ENCODE assay signal across 2 cellular contexts in the genomic region with DNA sequence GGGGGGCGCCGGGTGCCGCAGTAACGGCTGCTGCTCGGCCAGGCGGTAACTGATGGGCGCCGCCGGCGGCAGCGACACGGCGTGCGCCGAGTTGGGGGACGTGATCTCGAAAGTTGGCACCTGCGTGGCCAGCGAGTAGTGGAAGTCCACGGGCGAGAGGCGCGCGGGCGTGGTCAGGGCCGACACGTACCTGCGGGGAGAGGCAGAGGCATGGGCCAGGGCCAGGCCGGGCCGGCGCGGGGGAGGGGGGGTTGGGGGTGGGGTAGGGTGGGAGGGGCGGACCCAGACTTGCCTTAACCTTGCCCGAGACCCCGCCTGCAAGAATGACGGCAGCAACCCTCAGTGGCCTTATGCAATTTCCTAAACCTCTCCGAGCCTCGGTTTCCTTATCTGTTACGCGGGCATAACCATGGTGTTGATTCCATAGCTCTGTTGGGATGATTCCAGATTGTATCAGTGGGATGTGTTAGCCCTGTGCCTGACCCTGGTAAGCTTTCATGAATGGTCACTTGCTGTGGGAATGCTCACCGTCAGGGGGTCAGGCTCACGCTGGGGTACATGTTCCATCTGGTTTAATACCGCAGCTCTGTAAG.
TF ChIP-seq lines count a peak whose summit lies in the region.

No MANE protein-coding gene starts in this region.

TF ChIP-seq in GM23338, 12 proteins besides CTCF, POLR2A, EP300 and RAD21 (continues in another document):
- TF ChIP-seq EZH2phosphoT487 (IDR thresholded peaks at IDR 0.05; ENCODE audit: unreplicated experiment) = no peak
- TF ChIP-seq, protein P1, sequence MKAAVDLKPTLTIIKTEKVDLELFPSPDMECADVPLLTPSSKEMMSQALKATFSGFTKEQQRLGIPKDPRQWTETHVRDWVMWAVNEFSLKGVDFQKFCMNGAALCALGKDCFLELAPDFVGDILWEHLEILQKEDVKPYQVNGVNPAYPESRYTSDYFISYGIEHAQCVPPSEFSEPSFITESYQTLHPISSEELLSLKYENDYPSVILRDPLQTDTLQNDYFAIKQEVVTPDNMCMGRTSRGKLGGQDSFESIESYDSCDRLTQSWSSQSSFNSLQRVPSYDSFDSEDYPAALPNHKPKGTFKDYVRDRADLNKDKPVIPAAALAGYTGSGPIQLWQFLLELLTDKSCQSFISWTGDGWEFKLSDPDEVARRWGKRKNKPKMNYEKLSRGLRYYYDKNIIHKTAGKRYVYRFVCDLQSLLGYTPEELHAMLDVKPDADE (IDR thresholded peaks at IDR 0.05) = no peak
- no peak for TF ChIP-seq EZH2 (IDR thresholded peaks at IDR 0.05; ENCODE audit: low read depth, unreplicated experiment)
- no peak for TF ChIP-seq ZNF114 (CRISPR knock-in tag; IDR thresholded peaks at IDR 0.05)
- no peak for TF ChIP-seq ZNF331 (CRISPR knock-in tag; IDR thresholded peaks at IDR 0.05; ENCODE audit: low read depth)
- TF ChIP-seq, protein P2, sequence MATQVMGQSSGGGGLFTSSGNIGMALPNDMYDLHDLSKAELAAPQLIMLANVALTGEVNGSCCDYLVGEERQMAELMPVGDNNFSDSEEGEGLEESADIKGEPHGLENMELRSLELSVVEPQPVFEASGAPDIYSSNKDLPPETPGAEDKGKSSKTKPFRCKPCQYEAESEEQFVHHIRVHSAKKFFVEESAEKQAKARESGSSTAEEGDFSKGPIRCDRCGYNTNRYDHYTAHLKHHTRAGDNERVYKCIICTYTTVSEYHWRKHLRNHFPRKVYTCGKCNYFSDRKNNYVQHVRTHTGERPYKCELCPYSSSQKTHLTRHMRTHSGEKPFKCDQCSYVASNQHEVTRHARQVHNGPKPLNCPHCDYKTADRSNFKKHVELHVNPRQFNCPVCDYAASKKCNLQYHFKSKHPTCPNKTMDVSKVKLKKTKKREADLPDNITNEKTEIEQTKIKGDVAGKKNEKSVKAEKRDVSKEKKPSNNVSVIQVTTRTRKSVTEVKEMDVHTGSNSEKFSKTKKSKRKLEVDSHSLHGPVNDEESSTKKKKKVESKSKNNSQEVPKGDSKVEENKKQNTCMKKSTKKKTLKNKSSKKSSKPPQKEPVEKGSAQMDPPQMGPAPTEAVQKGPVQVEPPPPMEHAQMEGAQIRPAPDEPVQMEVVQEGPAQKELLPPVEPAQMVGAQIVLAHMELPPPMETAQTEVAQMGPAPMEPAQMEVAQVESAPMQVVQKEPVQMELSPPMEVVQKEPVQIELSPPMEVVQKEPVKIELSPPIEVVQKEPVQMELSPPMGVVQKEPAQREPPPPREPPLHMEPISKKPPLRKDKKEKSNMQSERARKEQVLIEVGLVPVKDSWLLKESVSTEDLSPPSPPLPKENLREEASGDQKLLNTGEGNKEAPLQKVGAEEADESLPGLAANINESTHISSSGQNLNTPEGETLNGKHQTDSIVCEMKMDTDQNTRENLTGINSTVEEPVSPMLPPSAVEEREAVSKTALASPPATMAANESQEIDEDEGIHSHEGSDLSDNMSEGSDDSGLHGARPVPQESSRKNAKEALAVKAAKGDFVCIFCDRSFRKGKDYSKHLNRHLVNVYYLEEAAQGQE (IDR thresholded peaks at IDR 0.05; ENCODE audit: unreplicated experiment) = no peak
- TF ChIP-seq POLR2AphosphoS5 (IDR thresholded peaks at IDR 0.05; ENCODE audit: low read depth) = no peak
- no peak for TF ChIP-seq CREB1 (CRISPR knock-in tag; IDR thresholded peaks at IDR 0.05; ENCODE audit: low read depth)
- TF ChIP-seq, protein P3, sequence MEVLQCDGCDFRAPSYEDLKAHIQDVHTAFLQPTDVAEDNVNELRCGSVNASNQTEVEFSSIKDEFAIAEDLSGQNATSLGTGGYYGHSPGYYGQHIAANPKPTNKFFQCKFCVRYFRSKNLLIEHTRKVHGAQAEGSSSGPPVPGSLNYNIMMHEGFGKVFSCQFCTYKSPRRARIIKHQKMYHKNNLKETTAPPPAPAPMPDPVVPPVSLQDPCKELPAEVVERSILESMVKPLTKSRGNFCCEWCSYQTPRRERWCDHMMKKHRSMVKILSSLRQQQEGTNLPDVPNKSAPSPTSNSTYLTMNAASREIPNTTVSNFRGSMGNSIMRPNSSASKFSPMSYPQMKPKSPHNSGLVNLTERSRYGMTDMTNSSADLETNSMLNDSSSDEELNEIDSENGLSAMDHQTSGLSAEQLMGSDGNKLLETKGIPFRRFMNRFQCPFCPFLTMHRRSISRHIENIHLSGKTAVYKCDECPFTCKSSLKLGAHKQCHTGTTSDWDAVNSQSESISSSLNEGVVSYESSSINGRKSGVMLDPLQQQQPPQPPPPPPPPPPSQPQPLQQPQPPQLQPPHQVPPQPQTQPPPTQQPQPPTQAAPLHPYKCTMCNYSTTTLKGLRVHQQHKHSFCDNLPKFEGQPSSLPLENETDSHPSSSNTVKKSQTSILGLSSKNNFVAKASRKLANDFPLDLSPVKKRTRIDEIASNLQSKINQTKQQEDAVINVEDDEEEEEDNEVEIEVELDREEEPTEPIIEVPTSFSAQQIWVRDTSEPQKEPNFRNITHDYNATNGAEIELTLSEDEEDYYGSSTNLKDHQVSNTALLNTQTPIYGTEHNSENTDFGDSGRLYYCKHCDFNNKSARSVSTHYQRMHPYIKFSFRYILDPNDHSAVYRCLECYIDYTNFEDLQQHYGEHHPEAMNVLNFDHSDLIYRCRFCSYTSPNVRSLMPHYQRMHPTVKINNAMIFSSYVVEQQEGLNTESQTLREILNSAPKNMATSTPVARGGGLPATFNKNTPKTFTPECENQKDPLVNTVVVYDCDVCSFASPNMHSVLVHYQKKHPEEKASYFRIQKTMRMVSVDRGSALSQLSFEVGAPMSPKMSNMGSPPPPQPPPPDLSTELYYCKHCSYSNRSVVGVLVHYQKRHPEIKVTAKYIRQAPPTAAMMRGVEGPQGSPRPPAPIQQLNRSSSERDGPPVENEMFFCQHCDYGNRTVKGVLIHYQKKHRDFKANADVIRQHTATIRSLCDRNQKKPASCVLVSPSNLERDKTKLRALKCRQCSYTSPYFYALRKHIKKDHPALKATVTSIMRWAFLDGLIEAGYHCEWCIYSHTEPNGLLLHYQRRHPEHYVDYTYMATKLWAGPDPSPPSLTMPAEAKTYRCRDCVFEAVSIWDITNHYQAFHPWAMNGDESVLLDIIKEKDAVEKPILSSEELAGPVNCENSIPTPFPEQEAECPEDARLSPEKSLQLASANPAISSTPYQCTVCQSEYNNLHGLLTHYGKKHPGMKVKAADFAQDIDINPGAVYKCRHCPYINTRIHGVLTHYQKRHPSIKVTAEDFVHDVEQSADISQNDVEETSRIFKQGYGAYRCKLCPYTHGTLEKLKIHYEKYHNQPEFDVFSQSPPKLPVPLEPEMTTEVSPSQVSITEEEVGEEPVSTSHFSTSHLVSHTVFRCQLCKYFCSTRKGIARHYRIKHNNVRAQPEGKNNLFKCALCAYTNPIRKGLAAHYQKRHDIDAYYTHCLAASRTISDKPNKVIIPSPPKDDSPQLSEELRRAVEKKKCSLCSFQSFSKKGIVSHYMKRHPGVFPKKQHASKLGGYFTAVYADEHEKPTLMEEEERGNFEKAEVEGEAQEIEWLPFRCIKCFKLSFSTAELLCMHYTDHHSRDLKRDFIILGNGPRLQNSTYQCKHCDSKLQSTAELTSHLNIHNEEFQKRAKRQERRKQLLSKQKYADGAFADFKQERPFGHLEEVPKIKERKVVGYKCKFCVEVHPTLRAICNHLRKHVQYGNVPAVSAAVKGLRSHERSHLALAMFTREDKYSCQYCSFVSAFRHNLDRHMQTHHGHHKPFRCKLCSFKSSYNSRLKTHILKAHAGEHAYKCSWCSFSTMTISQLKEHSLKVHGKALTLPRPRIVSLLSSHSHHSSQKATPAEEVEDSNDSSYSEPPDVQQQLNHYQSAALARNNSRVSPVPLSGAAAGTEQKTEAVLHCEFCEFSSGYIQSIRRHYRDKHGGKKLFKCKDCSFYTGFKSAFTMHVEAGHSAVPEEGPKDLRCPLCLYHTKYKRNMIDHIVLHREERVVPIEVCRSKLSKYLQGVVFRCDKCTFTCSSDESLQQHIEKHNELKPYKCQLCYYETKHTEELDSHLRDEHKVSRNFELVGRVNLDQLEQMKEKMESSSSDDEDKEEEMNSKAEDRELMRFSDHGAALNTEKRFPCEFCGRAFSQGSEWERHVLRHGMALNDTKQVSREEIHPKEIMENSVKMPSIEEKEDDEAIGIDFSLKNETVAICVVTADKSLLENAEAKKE (CRISPR knock-in tag; IDR thresholded peaks at IDR 0.05) = no peak

TF ChIP-seq in H1, 55 proteins besides CTCF, POLR2A, EP300 and RAD21:
- no peak for TF ChIP-seq POLR2AphosphoS5 (IDR thresholded peaks at IDR 0.05; ENCODE audit: low read depth, low read length)
- TF ChIP-seq ASH2L (IDR thresholded peaks at IDR 0.05; ENCODE audit: low read length) = peak; percentile 34
- TF ChIP-seq, protein P4, sequence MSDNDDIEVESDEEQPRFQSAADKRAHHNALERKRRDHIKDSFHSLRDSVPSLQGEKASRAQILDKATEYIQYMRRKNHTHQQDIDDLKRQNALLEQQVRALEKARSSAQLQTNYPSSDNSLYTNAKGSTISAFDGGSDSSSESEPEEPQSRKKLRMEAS (IDR thresholded peaks at IDR 0.05) = peak; percentile 18; the same call in 1 of the 2 replicates
- peak; percentile 33; the same call in 1 of the 2 replicates for TF ChIP-seq BACH1 (IDR thresholded peaks at IDR 0.05; ENCODE audit: low read length)
